ENCODE assay signal across 18 cellular contexts in the genomic region with DNA sequence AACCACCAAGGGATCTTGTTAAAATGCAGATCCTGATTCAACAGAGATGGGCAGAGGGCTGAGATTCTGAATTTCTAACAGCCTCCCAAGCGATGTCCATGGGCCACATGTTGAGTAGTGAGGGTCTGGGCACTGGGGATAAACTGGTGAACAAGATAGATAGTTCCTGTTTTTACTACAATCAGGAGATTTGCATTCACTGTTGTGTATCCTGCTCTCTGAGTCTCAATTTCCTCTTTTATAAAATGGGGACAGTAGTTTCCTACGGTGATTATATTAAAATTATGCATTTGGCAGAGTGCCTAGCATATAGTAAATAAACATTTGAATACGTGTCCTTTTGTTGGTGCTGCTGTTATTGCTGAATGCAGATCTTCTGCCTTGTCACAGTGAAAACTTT.
A peak's percentile ranks its signal among the peaks of the same experiment; 100 is the strongest.
DNase-seq lines count a peak whose midpoint lies in the region; ATAC-seq and TF ChIP-seq lines count a peak whose summit lies in the region.
"Had no signal": no experiment of that assay in that cellular context is flagged by ENCODE, and none has a peak within 500 bp of the region (broad histone marks: within the 10 kb centered on the region; RNA-seq: fewer than 3 reads in every experiment).

No MANE protein-coding gene starts in this region.

- TF ChIP-seq CTCF in DOHH2 (IDR thresholded peaks at IDR 0.05; ENCODE audit: low read depth, low read length, poor library complexity, severe bottlenecking) (no peak), mucosa of descending colon (IDR thresholded peaks at IDR 0.05) (no peak), GM10266 (IDR thresholded peaks at IDR 0.05; ENCODE audit: control insufficient read depth, insufficient read depth, low read depth, missing control alignments) (no peak), body of pancreas (IDR thresholded peaks at IDR 0.05) (no peak)

- intact Hi-C loops in mucosa of descending colon (cut with DNase I, micrococcal nuclease) (loop anchor here in 1 of 2 donors (5.0 kb wide), 1 partner anchor 111 kb away; a partner anchor contains a TSS), body of pancreas (cut with DNase I) (no loop called here)

- no peaks in the 10 kb centered on the region for H3K79me2 ChIP-seq in DOHH2 (ENCODE audit: control insufficient read depth, low read length)

- H3K4me3 ChIP-seq in DOHH2 (ENCODE audit: low read length) (peak overlapping the region; percentile 17), SK-N-MC (no peak overlapping the region), mucosa of descending colon (no peak overlapping the region), body of pancreas (no peak overlapping the region)
- H3K4me3 ChIP-seq: GM23248, left ventricle myocardium inferior, psoas muscle, SJSA1 had no signal

- peak overlapping the region; percentile 41 for H3K4me2 ChIP-seq in DOHH2 (ENCODE audit: low read length)

- H3K9ac ChIP-seq in SK-N-MC (ENCODE audit: insufficient read length) = no peak overlapping the region
- H3K9ac ChIP-seq: GM23248 had no signal

- 68 to 82% methylated on average over 3 of the region's 3 CpGs for WGBS in body of pancreas, 2 donors

- H3K4me1 ChIP-seq in DOHH2 (ENCODE audit: control insufficient read depth, low read length) (peaks cover 28% of the 10 kb centered on the region), mucosa of descending colon (ENCODE audit: low read depth) (peaks cover 30% of the 10 kb centered on the region), body of pancreas (peaks cover 30% of the 10 kb centered on the region)
- H3K4me1 ChIP-seq: left ventricle myocardium inferior, psoas muscle, SJSA1 had no signal

- H3K27ac ChIP-seq in DOHH2 (ENCODE audit: low read depth, low read length) = peak overlapping the region; percentile 42
- H3K27ac ChIP-seq in SK-N-MC = no peak overlapping the region
- no peak overlapping the region for H3K27ac ChIP-seq in body of pancreas
- H3K27ac ChIP-seq: foreskin keratinocyte, GM23248, left ventricle myocardium inferior, psoas muscle, SJSA1 had no signal

- no peaks in the 10 kb centered on the region for H4K20me1 ChIP-seq in DOHH2 (ENCODE audit: control insufficient read depth, insufficient read depth, low read depth, low read length)

- no peaks in the 10 kb centered on the region; the same call in 1 of the 2 replicates for H3F3A ChIP-seq in DOHH2 (ENCODE audit: control insufficient read depth, insufficient read depth)

- no peak for TF ChIP-seq POLR2A in body of pancreas (IDR thresholded peaks at IDR 0.05)

- H3K9me2 ChIP-seq in DOHH2 (replicated peaks; ENCODE audit: control insufficient read depth, low read length) = no peaks in the 10 kb centered on the region

- ATAC-seq in mucosa of descending colon (peak; percentile 1), GM18502 (IDR thresholded peaks at IDR 0.05; ENCODE audit: poor library complexity, unreplicated experiment) (no peak), body of pancreas (no peak)
- ATAC-seq: activated T-helper 17 cell treated with anti-CD3 and anti-CD28 coated beads, Interleukin-2, amount 50 U/mL, for 72 hours; foreskin keratinocyte; psoas muscle had no signal

- peak; percentile 67 for DNase-seq in NCI-H1048 (lab: John Stamatoyannopoulos, UW)
- peak; percentile 18 for DNase-seq in SK-N-MC (ENCODE audit: low read depth, low spot score)
- no peak for DNase-seq in mucosa of descending colon
- DNase-seq in GM10266 (ENCODE audit: extremely low spot score) = no peak
- DNase-seq in anterior cingulate cortex (lab: John Stamatoyannopoulos, UW) = no peak
- DNase-seq in body of pancreas = no peak
- DNase-seq: cerebellar nuclear complex; foreskin keratinocyte; GM23248; left ventricle myocardium inferior; NCI-H2107; NCI-H82; psoas muscle; stimulated activated naive CD4-positive, alpha-beta T cell treated with Interleukin-2 at 50 U/mL for 16 hours had no signal

- H3K27me3 ChIP-seq in DOHH2 (ENCODE audit: control insufficient read depth, low read length) = no peaks in the 10 kb centered on the region
- no peaks in the 10 kb centered on the region for H3K27me3 ChIP-seq in body of pancreas
- H3K27me3 ChIP-seq: foreskin keratinocyte, SJSA1 had no signal

- no peaks in the 10 kb centered on the region for H3K9me3 ChIP-seq in DOHH2 (ENCODE audit: control insufficient read depth, insufficient read depth, low read length)
- no peaks in the 10 kb centered on the region for H3K9me3 ChIP-seq in SK-N-MC (ENCODE audit: low read depth, low read length)
- H3K9me3 ChIP-seq in mucosa of descending colon = no peaks in the 10 kb centered on the region
- no peaks in the 10 kb centered on the region for H3K9me3 ChIP-seq in body of pancreas
- H3K9me3 ChIP-seq: left ventricle myocardium inferior, psoas muscle, SJSA1 had no signal

- H3K36me3 ChIP-seq in DOHH2 (ENCODE audit: control insufficient read depth, low read length) (no peaks in the 10 kb centered on the region), SK-N-MC (ENCODE audit: insufficient read depth, low read length) (no peaks in the 10 kb centered on the region), mucosa of descending colon (ENCODE audit: low read depth) (no peaks in the 10 kb centered on the region), body of pancreas (replicated peaks in 1 of 2; ENCODE audit: insufficient read depth in 1 of 2, low read depth in 2 of 2) (no peaks in the 10 kb centered on the region)
- H3K36me3 ChIP-seq: left ventricle myocardium inferior, SJSA1 had no signal

Comparison
In these comparisons a context has a peak if more than half of its experiments do, and no peak if none do; other contexts are left out.
1. DNase-seq: peak in NCI-H1048 (single experiment) and SK-N-MC (single experiment); none in mucosa of descending colon (0 of 3), GM10266 (single experiment), anterior cingulate cortex (0 of 58) and body of pancreas (0 of 4).